ENCODE assay signal across 16 cellular contexts in genomic region chr6:111789593-111789992, GRCh38.
DNase-seq lines count a peak whose midpoint lies in the region; ATAC-seq and TF ChIP-seq lines count a peak whose summit lies in the region.
"Had no signal": no experiment of that assay in that cellular context is flagged by ENCODE, and none has a peak within 500 bp of the region (broad histone marks: within the 10 kb centered on the region; RNA-seq: fewer than 3 reads in every experiment).

No MANE protein-coding gene starts in this region.

- no peak for TF ChIP-seq CTCF in retinal pigment epithelial cell (conservative IDR thresholded peaks at IDR 0.05; ENCODE audit: low read depth, low read length)

- intact Hi-C loops in left ventricle myocardium superior (cut with micrococcal nuclease): no loop called here

- DNase-seq in GM03348 (ENCODE audit: low spot score) (peak; percentile 50), caudate nucleus (lab: John Stamatoyannopoulos, UW) (peak in 1 of 61 donors; percentile 7), left ventricle myocardium superior (peak; percentile 41), retinal pigment epithelial cell (ENCODE audit: low read depth) (peak; percentile 55), cerebellum (ENCODE audit: low spot score) (no peak), dedifferentiated amniotic fluid mesenchymal stem cell (ENCODE audit: extremely low spot score) (no peak)
- DNase-seq: activated gamma-delta T cell, brain microvascular endothelial cell, DMS153, hippocampal formation, NCI-H1105, WERI-Rb-1 had no signal

- peak overlapping the region; percentile 49 for H3K27ac ChIP-seq in caudate nucleus (ENCODE audit: low read depth, low read length)
- H3K27ac ChIP-seq: brain microvascular endothelial cell, WERI-Rb-1 had no signal

- no peak overlapping the region for H3K4me3 ChIP-seq in retinal pigment epithelial cell (ENCODE audit: low read length)
- H3K4me3 ChIP-seq: GM23338 had no signal

- peak; percentile 95 for ATAC-seq in left ventricle myocardium superior
- no peak for ATAC-seq in GM21367 (IDR thresholded peaks at IDR 0.05; ENCODE audit: unreplicated experiment)
- no peak for ATAC-seq in GM19328 (IDR thresholded peaks at IDR 0.05; ENCODE audit: unreplicated experiment)
- ATAC-seq: left lobe of liver had no signal

Comparison
In these comparisons a context has a peak if more than half of its experiments do, and no peak if none do; other contexts are left out.
1. DNase-seq: peak in GM03348 (single experiment), left ventricle myocardium superior (single experiment) and retinal pigment epithelial cell (single experiment); none in cerebellum (single experiment) and dedifferentiated amniotic fluid mesenchymal stem cell (single experiment).